ENCODE assay signal across 8 cellular contexts in genomic region chrX:12497832-12498591, GRCh38.
DNase-seq lines count a peak whose midpoint lies in the region; ATAC-seq and TF ChIP-seq lines count a peak whose summit lies in the region.

No MANE protein-coding gene starts in this region.

- H3K36me3 Mint-ChIP-seq in memory B cell (no peaks in the 10 kb centered on the region), natural killer cell (no peaks in the 10 kb centered on the region)

- peaks cover 26% of the 10 kb centered on the region for H3K4me1 ChIP-seq in OCI-LY3 (ENCODE audit: low read length)
- no peaks in the 10 kb centered on the region for H3K4me1 ChIP-seq in mesenchymal stem cell (ENCODE audit: control insufficient read depth, insufficient read depth, low read depth, low read length)
- H3K4me1 ChIP-seq in left lung: no peaks in the 10 kb centered on the region

- intact Hi-C loops in natural killer cell (cut with micrococcal nuclease) (no loop called here), left lung (cut with DNase I) (no loop called here)

- no peak overlapping the region for H4K8ac ChIP-seq in mesenchymal stem cell (ENCODE audit: low read length)

- no peak overlapping the region for H3K9ac ChIP-seq in OCI-LY3 (ENCODE audit: low read length)
- H3K9ac ChIP-seq in mesenchymal stem cell (ENCODE audit: low read length): no peak overlapping the region

- no peaks in the 10 kb centered on the region for H3K36me3 ChIP-seq in OCI-LY3 (replicated peaks; ENCODE audit: low read depth, low read length)
- H3K36me3 ChIP-seq in mesenchymal stem cell (ENCODE audit: control insufficient read depth in 1 of 2, insufficient read depth in 2 of 2, low read depth in 1 of 2, low read length in 2 of 2): no peaks in the 10 kb centered on the region
- H3K36me3 ChIP-seq in left lung: no peaks in the 10 kb centered on the region

- H3K9me3 ChIP-seq in OCI-LY3 (ENCODE audit: insufficient read depth, low read length): no peaks in the 10 kb centered on the region
- no peaks in the 10 kb centered on the region for H3K9me3 ChIP-seq in mesenchymal stem cell (ENCODE audit: control insufficient read depth, low read length)
- H3K9me3 ChIP-seq in left lung: no peaks in the 10 kb centered on the region

- peak; percentile 79 for ATAC-seq in GM21717 (IDR thresholded peaks at IDR 0.05; ENCODE audit: unreplicated experiment)
- peak; percentile 31 for ATAC-seq in memory B cell (ENCODE audit: low read depth)
- no peak for ATAC-seq in natural killer cell
- no peak for ATAC-seq in left lung

- H2AFZ ChIP-seq in OCI-LY3 (ENCODE audit: low read depth, low read length) (no peak overlapping the region), mesenchymal stem cell (ENCODE audit: low read depth, low read length) (no peak overlapping the region)

- H2BK12ac ChIP-seq in mesenchymal stem cell (ENCODE audit: low read length in 2 of 2): no peak overlapping the region

- WGBS in mesenchymal stem cell: 74% methylated on average over 8 of the region's 8 CpGs

- H2BK15ac ChIP-seq in mesenchymal stem cell (ENCODE audit: low read depth, poor library complexity, severe bottlenecking): no peak overlapping the region

- H3K4me3 ChIP-seq in OCI-LY3 (ENCODE audit: low read length) (peak overlapping the region; percentile 44; the same call in 1 of the 2 replicates), mesenchymal stem cell (ENCODE audit: insufficient read depth in 1 of 2, low read depth in 1 of 2, low read length in 2 of 2) (no peak overlapping the region), left lung (no peak overlapping the region)

- H3K9me3 Mint-ChIP-seq in memory B cell (no peaks in the 10 kb centered on the region), natural killer cell (no peaks in the 10 kb centered on the region)

- H3K27me3 Mint-ChIP-seq in memory B cell (no peaks in the 10 kb centered on the region), natural killer cell (ENCODE audit: low read depth in 2 of 2) (no peaks in the 10 kb centered on the region)

- H3K14ac ChIP-seq in mesenchymal stem cell (ENCODE audit: low read length in 2 of 2): no peak overlapping the region

- TF ChIP-seq CTCF in OCI-LY3 (IDR thresholded peaks at IDR 0.05; ENCODE audit: low read depth, low read length): peak; percentile 77
- TF ChIP-seq CTCF in natural killer cell (IDR thresholded peaks at IDR 0.05): no peak
- TF ChIP-seq CTCF in left lung (IDR thresholded peaks at IDR 0.05): no peak

- H2BK5ac ChIP-seq in mesenchymal stem cell (ENCODE audit: low read depth, low read length, poor library complexity, severe bottlenecking): no peak overlapping the region

- no peaks in the 10 kb centered on the region for H4K20me1 ChIP-seq in OCI-LY3 (ENCODE audit: insufficient read depth, low read length)

- H3K18ac ChIP-seq in mesenchymal stem cell (ENCODE audit: low read depth in 1 of 2, low read length in 2 of 2): no peak overlapping the region

- DNase-seq in NCI-H1092 treated with DMSO at 0.1 percent for 48 hours (lab: John Stamatoyannopoulos, UW): peak; percentile 11
- no peak for DNase-seq in NCI-H1092 (lab: John Stamatoyannopoulos, UW)
- DNase-seq in memory B cell (ENCODE audit: low spot score in 2 of 2): no peak
- no peak for DNase-seq in mesenchymal stem cell
- no peak for DNase-seq in natural killer cell
- no peak for DNase-seq in left lung

- no peak overlapping the region for H4K91ac ChIP-seq in mesenchymal stem cell (ENCODE audit: low read length)

- no peak overlapping the region for H3K23ac ChIP-seq in mesenchymal stem cell (ENCODE audit: low read length in 2 of 2)

- no peaks in the 10 kb centered on the region for H3K27me3 ChIP-seq in OCI-LY3 (ENCODE audit: low read depth, low read length)
- no peaks in the 10 kb centered on the region for H3K27me3 ChIP-seq in mesenchymal stem cell (ENCODE audit: control insufficient read depth in 1 of 2, insufficient read depth in 1 of 2, low read length in 2 of 2)
- no peaks in the 10 kb centered on the region for H3K27me3 ChIP-seq in left lung

- H3K79me1 ChIP-seq in mesenchymal stem cell (replicated peaks; ENCODE audit: low read length, poor library complexity, severe bottlenecking): no peaks in the 10 kb centered on the region

- H3K4me3 Mint-ChIP-seq in memory B cell (no peak overlapping the region), natural killer cell (no peak overlapping the region)

- H3K27ac Mint-ChIP-seq in memory B cell (no peak overlapping the region), natural killer cell (no peak overlapping the region)

- H2AK5ac ChIP-seq in mesenchymal stem cell (ENCODE audit: low read length, severe bottlenecking): no peak overlapping the region

- H3K4me2 ChIP-seq in OCI-LY3 (ENCODE audit: low read length) (peak overlapping the region; percentile 74), mesenchymal stem cell (ENCODE audit: low read length, poor library complexity, severe bottlenecking) (no peak overlapping the region)

- no peak overlapping the region for H2BK120ac ChIP-seq in mesenchymal stem cell (ENCODE audit: low read depth, low read length)

- H3K27ac ChIP-seq in OCI-LY3 (ENCODE audit: low read length) (no peak overlapping the region), mesenchymal stem cell (ENCODE audit: low read length, poor library complexity, severe bottlenecking) (no peak overlapping the region), left lung (no peak overlapping the region)

- no peak overlapping the region for H3K4ac ChIP-seq in mesenchymal stem cell (ENCODE audit: low read depth in 1 of 2, low read length in 2 of 2)

- no peaks in the 10 kb centered on the region for H3K79me2 ChIP-seq in OCI-LY3 (ENCODE audit: low read length)

- H3K4me1 Mint-ChIP-seq in memory B cell (peaks cover 7% of the 10 kb centered on the region), natural killer cell (no peaks in the 10 kb centered on the region)

Comparison
In these comparisons a context has a peak if more than half of its experiments do, and no peak if none do; other contexts are left out.
1. ATAC-seq: peak in GM21717 (single experiment) and memory B cell (single experiment); none in natural killer cell (0 of 3) and left lung (single experiment).